ENCODE assay signal across 23 cellular contexts in genomic region chr15:45594835-45595530, GRCh38. TPM values are rescaled to one million over a fixed set of nuclear protein-coding genes. Genes with fewer than 3 reads are reported as not detected.
"Had no signal": no experiment of that assay in that cellular context is flagged by ENCODE, and none has a peak within 500 bp of the region (broad histone marks: within the 10 kb centered on the region; RNA-seq: fewer than 3 reads in every experiment).

No MANE protein-coding gene starts in this region.

- H3K4me3 Mint-ChIP-seq: activated naive CD4-positive, alpha-beta T cell treated with anti-CD3 and anti-CD28 coated beads for 36 hours; activated T-cell treated with anti-CD3 and anti-CD28 coated beads, Interleukin-2, amount 50 U/mL, for 72 hours; naive thymus-derived CD4-positive, alpha-beta T cell; neural crest cell; stimulated activated memory B cell treated with anti-CD40 and anti-IgM and Interleukin-4, amounts not matched to agents 10 μg/mL and 1 μg/mL and 100 μg/mL, for 72 hours; WTC11 had no signal

- H3K27ac ChIP-seq: heart right ventricle, lower lobe of right lung, right lobe of liver, upper lobe of right lung had no signal

- H3K27me3 ChIP-seq: heart right ventricle, right lobe of liver, upper lobe of right lung had no signal

- H3K4me1 ChIP-seq: right lobe of liver had no signal

- H3K36me3 ChIP-seq: right lobe of liver had no signal

- H3K9me3 ChIP-seq: heart right ventricle, lower lobe of right lung, right lobe of liver, upper lobe of right lung had no signal

- H3K4me1 Mint-ChIP-seq: neural crest cell, WTC11 had no signal

- H3K27me3 Mint-ChIP-seq: naive thymus-derived CD4-positive, alpha-beta T cell; stimulated activated memory B cell treated with anti-CD40 and anti-IgM and Interleukin-4, amounts not matched to agents 10 μg/mL and 1 μg/mL and 100 μg/mL, for 72 hours had no signal

- DNase-seq: activated CD4-positive, alpha-beta T cell treated with anti-CD3 and anti-CD28 coated beads for 4 hours; activated CD4-positive, alpha-beta T cell treated with anti-CD3 and anti-CD28 coated beads, Interleukin-2, amount 50 U/mL, for 48 hours; activated effector memory CD4-positive, alpha-beta T cell treated with Interleukin-2 at 50 U/mL for 16 hours; activated naive CD4-positive, alpha-beta T cell treated with anti-CD3 and anti-CD28 coated beads for 36 hours; activated T-cell treated with anti-CD3 and anti-CD28 coated beads, Interleukin-2, amount 50 U/mL, for 72 hours; amygdala; cerebellar nuclear complex; cortex of kidney; foreskin fibroblast; heart right ventricle; kidney; lower lobe of right lung; naive thymus-derived CD4-positive, alpha-beta T cell; occipital lobe; right lobe of liver; stimulated activated CD4-positive, alpha-beta T cell treated with anti-CD3 and anti-CD28 coated beads, Interleukin-15, amount 100 ng/mL, for 24 hours; T-helper 9 cell; upper lobe of right lung had no signal

- H3K4me3 ChIP-seq: heart right ventricle, lower lobe of right lung, right lobe of liver, skin epidermis, upper lobe of right lung had no signal

- H3K27ac Mint-ChIP-seq: activated naive CD4-positive, alpha-beta T cell treated with anti-CD3 and anti-CD28 coated beads for 36 hours; activated T-cell treated with anti-CD3 and anti-CD28 coated beads, Interleukin-2, amount 50 U/mL, for 72 hours; naive thymus-derived CD4-positive, alpha-beta T cell; WTC11 had no signal

- H3K9me3 Mint-ChIP-seq: activated naive CD4-positive, alpha-beta T cell treated with anti-CD3 and anti-CD28 coated beads for 36 hours; activated T-cell treated with anti-CD3 and anti-CD28 coated beads, Interleukin-2, amount 50 U/mL, for 72 hours; stimulated activated memory B cell treated with anti-CD40 and anti-IgM and Interleukin-4, amounts not matched to agents 10 μg/mL and 1 μg/mL and 100 μg/mL, for 72 hours had no signal

- ATAC-seq: activated T-cell treated with anti-CD3 and anti-CD28 coated beads, Interleukin-2, amount 50 U/mL, for 72 hours; heart right ventricle; left lobe of liver; lower lobe of right lung; naive thymus-derived CD4-positive, alpha-beta T cell; right lobe of liver; stimulated activated memory B cell treated with anti-CD40 and anti-IgM and Interleukin-4, amounts not matched to agents 10 μg/mL and 1 μg/mL and 100 μg/mL, for 72 hours; upper lobe of right lung; WTC11 had no signal

RNA-seq across cellular contexts. Expression of gene SQOR, which starts 39.8 kb away (rescaled TPM):
- total RNA-seq: neural crest cell had no signal
